In the genomic region with DNA sequence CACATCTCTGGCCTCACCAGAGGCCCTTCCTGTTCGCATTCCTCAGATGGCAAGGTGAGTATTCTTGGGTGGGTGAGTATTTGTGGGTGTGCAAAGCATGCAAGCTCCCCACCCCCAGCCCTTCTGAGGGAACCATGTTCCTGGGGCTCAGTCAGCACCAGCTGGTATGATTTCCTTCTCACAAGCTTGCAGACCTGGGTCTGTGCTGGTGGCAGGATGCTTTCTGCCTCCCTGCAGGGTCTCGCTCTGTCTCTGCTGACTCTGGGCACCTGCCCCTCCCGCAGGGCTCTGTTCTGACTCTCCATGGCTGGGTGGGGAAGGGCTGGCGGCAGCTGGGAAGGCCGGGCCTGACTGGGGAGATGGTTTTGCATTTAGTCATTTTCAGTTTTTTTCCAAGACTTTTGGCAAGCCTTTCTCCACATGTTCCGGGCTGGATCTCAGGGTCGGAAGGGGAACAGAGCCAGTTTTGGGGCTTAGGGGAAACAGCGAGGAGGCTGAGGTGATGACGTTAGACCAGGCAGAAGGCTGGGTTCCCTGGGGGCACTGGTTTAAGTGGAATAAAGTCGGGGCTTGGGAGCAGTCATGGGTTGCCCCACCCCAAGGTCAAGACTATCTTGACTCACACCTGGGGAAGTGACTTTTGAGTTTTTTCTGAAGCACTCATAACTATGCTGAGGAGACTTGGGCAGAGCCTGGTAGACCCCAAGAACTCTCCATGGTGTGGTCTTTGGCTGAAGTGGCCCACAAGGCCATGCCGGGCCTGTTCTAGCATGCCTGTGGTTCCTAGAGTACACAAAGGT, we compare ENCODE assay signal across 7 cellular contexts. TPM values are rescaled to one million over a fixed set of nuclear protein-coding genes. Genes with fewer than 3 reads are reported as not detected.
DNase-seq lines count a peak whose midpoint lies in the region; ATAC-seq and TF ChIP-seq lines count a peak whose summit lies in the region.

No MANE protein-coding gene starts in this region.

- H3K36me3 ChIP-seq in upper lobe of left lung: no peaks in the 10 kb centered on the region

- H3K4me1 ChIP-seq in upper lobe of left lung: peaks cover 38 to 67% (median 58%) of the 10 kb centered on the region in 4 donors

- H3K4me3 Mint-ChIP-seq in brain: peak overlapping the region in 4 of 5 experiments; percentile 4 to 31 (median 20)
- H3K4me3 Mint-ChIP-seq in activated CD4-positive, alpha-beta memory T cell treated with anti-CD3 and anti-CD28 coated beads for 36 hours: no peak overlapping the region

- H3K4me3 ChIP-seq in upper lobe of left lung: no peak overlapping the region

- H3K9me3 Mint-ChIP-seq in brain: no peaks in the 10 kb centered on the region
- H3K9me3 Mint-ChIP-seq in activated CD4-positive, alpha-beta memory T cell treated with anti-CD3 and anti-CD28 coated beads for 36 hours: no peaks in the 10 kb centered on the region

- peak in 2 of 4 donors; percentile 1 to 67 for TF ChIP-seq EP300 in upper lobe of left lung (IDR thresholded peaks at IDR 0.05)

- H3K4me1 Mint-ChIP-seq in brain: peaks cover 79% of the 10 kb centered on the region
- H3K4me1 Mint-ChIP-seq in activated CD4-positive, alpha-beta memory T cell treated with anti-CD3 and anti-CD28 coated beads for 36 hours (ENCODE audit: low read depth): peaks cover 6% of the 10 kb centered on the region

- H3K27ac ChIP-seq in upper lobe of left lung: peak overlapping the region; percentile 72 to 82 (median 80)

- ATAC-seq in left colon (no peak), upper lobe of left lung (ENCODE audit: low FRiP score in 2 of 2) (peak; percentile 83 to 84)

- no peak for TF ChIP-seq POLR2A in upper lobe of left lung (IDR thresholded peaks at IDR 0.05)

- H3K9me3 ChIP-seq in upper lobe of left lung: no peaks in the 10 kb centered on the region

- H3K27me3 ChIP-seq in upper lobe of left lung: no peaks in the 10 kb centered on the region

- no peaks in the 10 kb centered on the region for H3K36me3 Mint-ChIP-seq in brain
- no peaks in the 10 kb centered on the region for H3K36me3 Mint-ChIP-seq in activated CD4-positive, alpha-beta memory T cell treated with anti-CD3 and anti-CD28 coated beads for 36 hours

- CTCF ChIA-PET in activated CD4-positive, alpha-beta memory T cell treated with anti-CD3 and anti-CD28 coated beads for 36 hours (lab: Charles Lee): interaction anchor here (0.9 to 2.1 kb wide), 3 partner anchors 23 to 150 kb away, joined by 3 to 8 read pairs (median 5); no protein-coding TSS in a partner anchor

- intact Hi-C loops in left colon (cut with DNase I, micrococcal nuclease): no loop called here
- intact Hi-C loops in activated CD4-positive, alpha-beta memory T cell treated with anti-CD3 and anti-CD28 coated beads for 36 hours (cut with micrococcal nuclease): no loop called here

- peak overlapping the region in 4 of 5 experiments; percentile 35 to 84 (median 66) for H3K27ac Mint-ChIP-seq in brain
- no peak overlapping the region for H3K27ac Mint-ChIP-seq in activated CD4-positive, alpha-beta memory T cell treated with anti-CD3 and anti-CD28 coated beads for 36 hours

- POLR2A ChIA-PET in activated CD4-positive, alpha-beta memory T cell treated with anti-CD3 and anti-CD28 coated beads for 36 hours (lab: Charles Lee): no interaction called here

- 58 to 61% methylated on average over 7 to 11 of the region's 11 CpGs for WGBS in upper lobe of left lung, 2 donors

- H3K27me3 Mint-ChIP-seq in brain: peaks cover 41% of the 10 kb centered on the region
- H3K27me3 Mint-ChIP-seq in activated CD4-positive, alpha-beta memory T cell treated with anti-CD3 and anti-CD28 coated beads for 36 hours: peaks cover 19% of the 10 kb centered on the region

- no peak for TF ChIP-seq CTCF in brain (conservative IDR thresholded peaks at IDR 0.05)
- no peak for TF ChIP-seq CTCF in upper lobe of left lung (IDR thresholded peaks at IDR 0.05)

- DNase-seq in HS-27A (ENCODE audit: low read depth) (peak; percentile 60), left colon (peak; percentile 19 to 43), upper lobe of left lung (peak; percentile 76 to 78), NOMO-1 (lab: John Stamatoyannopoulos, UW; ENCODE audit: unreplicated experiment in 2 of 2) (no peak), NCI-H510A (lab: John Stamatoyannopoulos, UW) (no peak)
- no peak for DNase-seq in activated CD4-positive, alpha-beta memory T cell treated with anti-CD3 and anti-CD28 coated beads for 36 hours

RNA-seq across cellular contexts. Expression of a gene that starts 6.2 kb away (rescaled TPM):
- polyA plus RNA-seq in brain (ENCODE audit: insufficient read depth, low read depth, low replicate concordance): 3.4 TPM
- total RNA-seq in left colon (1 to 10 TPM; 3.3 to 7.7 TPM), upper lobe of left lung (10 to 100 TPM; 47.2 to 61.1 (median 54.9) TPM)
- total RNA-seq in activated CD4-positive, alpha-beta memory T cell treated with anti-CD3 and anti-CD28 coated beads for 36 hours: 100 to 1,000 TPM; 203 TPM

RNA-seq across cellular contexts. Expression of a gene that starts 43.2 kb away (rescaled TPM):
- polyA plus RNA-seq in brain (ENCODE audit: insufficient read depth, low read depth, low replicate concordance): 0.59 TPM
- total RNA-seq in left colon: 10 to 100 TPM; 18.2 to 19.8 TPM
- 10 to 100 TPM in 2 of 6 donors, 1 to 10 TPM in 4; 7.4 to 25.1 (median 9.2) TPM for total RNA-seq in upper lobe of left lung
- total RNA-seq in activated CD4-positive, alpha-beta memory T cell treated with anti-CD3 and anti-CD28 coated beads for 36 hours: 10 to 100 TPM; 18.4 to 19.4 TPM

Comparison
In these comparisons a context has a peak if more than half of its experiments do, and no peak if none do; other contexts are left out.
1. DNase-seq: peak in HS-27A (single experiment), left colon (2 of 2) and upper lobe of left lung (2 of 2); none in activated CD4-positive, alpha-beta memory T cell treated with anti-CD3 and anti-CD28 coated beads for 36 hours (single experiment), NOMO-1 (0 of 2) and NCI-H510A (single experiment).
2. RNA of a gene that starts 6.2 kb away (total RNA-seq): 203 TPM in activated CD4-positive, alpha-beta memory T cell treated with anti-CD3 and anti-CD28 coated beads for 36 hours and 47.2 to 61.1 TPM in upper lobe of left lung; 3.3 to 7.7 TPM in left colon; every median in the first group is over 4 times any median in the second.